Comparison of ENCODE assay signal across 13 cellular contexts in genomic region chr9:94826644-94827410, GRCh38.
DNase-seq lines count a peak whose midpoint lies in the region; ATAC-seq, FAIRE-seq and TF ChIP-seq lines count a peak whose summit lies in the region.
"Had no signal": no experiment of that assay in that cellular context is flagged by ENCODE, and none has a peak within 500 bp of the region (broad histone marks: within the 10 kb centered on the region; RNA-seq: fewer than 3 reads in every experiment).

No MANE protein-coding gene starts in this region.

- no peaks in the 10 kb centered on the region; the same call in 1 of the 2 replicates for H3K23me2 ChIP-seq in H1 (ENCODE audit: low read depth, low read length)

- H2AFZ ChIP-seq in H1 (ENCODE audit: low read length), result no peak overlapping the region

- no peak overlapping the region for H3K4me2 ChIP-seq in H1 (ENCODE audit: insufficient read depth in 1 of 2, low read depth in 2 of 2, low read length in 2 of 2)
- H3K4me2 ChIP-seq: BLaER1 had no signal

- WGBS in H1 (ENCODE audit: extremely low coverage in 1 of 2, insufficient coverage in 1 of 2, insufficient read length in 1 of 2, insufficient replicate concordance in 2 of 2, low coverage in 1 of 2, low lambda C conversion rate in 2 of 2, missing lambda C conversion rate in 1 of 2), 2 experiments, result 87% methylated on average over 3 of the region's 3 CpGs; no CpG with 5 or more reads in 1 of the 2 experiments
- 60% methylated on average over 3 of the region's 3 CpGs for WGBS in prostate gland

- CTCF ChIA-PET in HEK293 (lab: Yijun Ruan, JAX), result interaction anchor here (0.8 kb wide), 1 partner anchor 301 kb away, joined by 4 read pairs; no protein-coding TSS in a partner anchor
- CTCF ChIA-PET in H1 (lab: Charles Lee; ENCODE audit: partially characterized antibody), result interaction anchor here (1.0 to 1.6 kb wide), 2 partner anchors 85 to 259 kb away, joined by 3 to 4 read pairs; no protein-coding TSS in a partner anchor

- H3K9ac ChIP-seq in H1 (replicated peaks in 1 of 4; ENCODE audit: extremely low read depth in 1 of 4, low read depth in 3 of 4, low read length in 3 of 4), result no peak overlapping the region
- H3K9ac ChIP-seq: BLaER1 had no signal

- H3K4me3 ChIP-seq in AG10803 (ENCODE audit: low read length), result no peak overlapping the region
- no peak overlapping the region for H3K4me3 ChIP-seq in HEK293 (ENCODE audit: low read depth, low read length)
- no peak overlapping the region for H3K4me3 ChIP-seq in H1 (ENCODE audit: extremely low read depth in 1 of 4, insufficient read depth in 2 of 4, low read depth in 3 of 4, low read length in 4 of 4)
- H3K4me3 ChIP-seq in prostate gland, result no peak overlapping the region
- H3K4me3 ChIP-seq: BLaER1 had no signal

- H4K91ac ChIP-seq in H1 (replicated peaks; ENCODE audit: insufficient read length, low read length), result no peak overlapping the region

- H3K18ac ChIP-seq in H1 (ENCODE audit: extremely low read depth, low read length), result peak overlapping the region; percentile 68; the same call in 1 of the 2 replicates

- H4K5ac ChIP-seq in H1 (ENCODE audit: insufficient read length, low read depth, low read length), result no peak overlapping the region

- intact Hi-C loops in prostate gland (cut with DNase I), result loop anchor here (5.0 kb wide), 3 partner anchors 40 to 170 kb away; no protein-coding TSS in a partner anchor
- intact Hi-C loops in head of caudate nucleus (cut with DNase I), result no loop called here

- no peaks in the 10 kb centered on the region for H3K79me1 ChIP-seq in H1 (ENCODE audit: low read depth, low read length)

- no peak overlapping the region for H3K27ac ChIP-seq in HEK293 (ENCODE audit: extremely low read depth, low read depth, low read length)
- H3K27ac ChIP-seq in H1 (ENCODE audit: low read depth, low read length), result no peak overlapping the region
- peak overlapping the region; percentile 66 to 72 for H3K27ac ChIP-seq in prostate gland
- H3K27ac ChIP-seq: BLaER1 had no signal

- no peak overlapping the region for H2BK15ac ChIP-seq in H1 (ENCODE audit: low read length)

- ATAC-seq in HG02571 (IDR thresholded peaks at IDR 0.05; ENCODE audit: unreplicated experiment) (no peak), HG02938 (IDR thresholded peaks at IDR 0.05; ENCODE audit: unreplicated experiment) (no peak)

- no peak overlapping the region for H2BK20ac ChIP-seq in H1 (ENCODE audit: low read length)

- H4K8ac ChIP-seq in H1 (ENCODE audit: extremely low read depth, insufficient read depth, low read length), result no peak overlapping the region

- no peak overlapping the region for H3K56ac ChIP-seq in H1 (replicated peaks; ENCODE audit: insufficient read length, low read depth, low read length)

- no peak for TF ChIP-seq RAD21 in H1 (IDR thresholded peaks at IDR 0.05 in 1 of 2, conservative IDR thresholded peaks at IDR 0.05 in 1 of 2; ENCODE audit: low read depth in 2 of 2, low read length in 2 of 2)

- H3K9me3 ChIP-seq in HEK293 (ENCODE audit: control insufficient read depth, insufficient read depth, low read depth, low read length) (no peaks in the 10 kb centered on the region), H1 (ENCODE audit: insufficient read depth in 2 of 2, low read depth in 1 of 2, low read length in 1 of 2) (no peaks in the 10 kb centered on the region), prostate gland (no peaks in the 10 kb centered on the region)

- H4K20me1 ChIP-seq in H1 (replicated peaks in 1 of 2; ENCODE audit: control insufficient read depth in 1 of 2, insufficient read depth in 2 of 2, low read length in 2 of 2), result peaks cover 0 to 2% of the 10 kb centered on the region in 2 experiments
- H4K20me1 ChIP-seq: BLaER1 had no signal

- H2BK5ac ChIP-seq in H1 (ENCODE audit: low read depth, low read length), result no peak overlapping the region

- peak; percentile 67 for DNase-seq in AG10803 (ENCODE audit: low read depth)
- peak in 1 of 2 experiments; percentile 7 for DNase-seq in H1 (ENCODE audit: low read depth in 1 of 2, low spot score in 2 of 2)
- no peak for DNase-seq in prostate gland (ENCODE audit: low spot score)
- DNase-seq in head of caudate nucleus, result no peak
- DNase-seq in CD1c-positive myeloid dendritic cell (ENCODE audit: extremely low spot score), result no peak
- DNase-seq: activated CD4-positive, alpha-beta T cell treated with anti-CD3 and anti-CD28 coated beads, Interleukin-2, amount 50 U/mL, for 4 hours; H7; NCI-H446; stimulated activated CD4-positive, alpha-beta T cell treated with anti-CD3 and anti-CD28 coated beads, Interleukin-2, amount 100 ng/mL, for 24 hours had no signal

- TF ChIP-seq POLR2A in H1 (IDR thresholded peaks at IDR 0.05; ENCODE audit: control extremely low read depth in 1 of 2, low read depth in 2 of 2, low read length in 2 of 2) (no peak), prostate gland (IDR thresholded peaks at IDR 0.05) (no peak)

- no peak overlapping the region for H2AK5ac ChIP-seq in H1 (ENCODE audit: low read depth, low read length)

- TF ChIP-seq EP300 in H1 (IDR thresholded peaks at IDR 0.05; ENCODE audit: borderline replicate concordance in 1 of 2, low read depth in 2 of 2, low read length in 2 of 2), result no peak

- peaks cover 0 to 3% of the 10 kb centered on the region in 2 experiments; a peak in 1 of 3 replicates for H3K36me3 ChIP-seq in HEK293 (ENCODE audit: control insufficient read depth in 2 of 2, insufficient read depth in 1 of 2, low read length in 2 of 2)
- H3K36me3 ChIP-seq in H1 (ENCODE audit: control insufficient read depth in 2 of 4, insufficient read depth in 4 of 4, low read length in 3 of 4), result no peaks in the 10 kb centered on the region; a peak in 2 of 8 replicates
- no peaks in the 10 kb centered on the region for H3K36me3 ChIP-seq in prostate gland

- H3K27me3 ChIP-seq in H1 (replicated peaks in 1 of 4; ENCODE audit: control insufficient read depth in 3 of 4, extremely low read depth in 1 of 4, insufficient read depth in 3 of 4, low read length in 3 of 4), result peaks cover 0 to 16% (median 2%) of the 10 kb centered on the region in 4 experiments; a peak in 4 of 7 replicates
- H3K27me3 ChIP-seq in prostate gland (replicated peaks; ENCODE audit: insufficient read depth), result no peaks in the 10 kb centered on the region
- H3K27me3 ChIP-seq: BLaER1 had no signal

- H2BK120ac ChIP-seq in H1 (replicated peaks; ENCODE audit: low read depth, low read length), result no peak overlapping the region

- peak overlapping the region; percentile 63; the same call in 1 of the 2 replicates for H2BK12ac ChIP-seq in H1 (ENCODE audit: low read depth, low read length)

- H3K23ac ChIP-seq in H1 (ENCODE audit: insufficient read length), result no peak overlapping the region

- no peaks in the 10 kb centered on the region for H3K79me2 ChIP-seq in H1 (ENCODE audit: control insufficient read depth in 1 of 2, insufficient read depth in 2 of 2, low read length in 2 of 2)

- no peak for TF ChIP-seq CTCF in AG10803 (conservative IDR thresholded peaks at IDR 0.05; ENCODE audit: low read length)
- TF ChIP-seq CTCF in HEK293 (tag by site-specific recombination; IDR thresholded peaks at IDR 0.05), result 0 out of 2 replicates have a peak, but pooled peaks have one; percentile 18
- no peak for TF ChIP-seq CTCF in H1 (IDR thresholded peaks at IDR 0.05; ENCODE audit: control extremely low read depth in 1 of 3, insufficient read depth in 1 of 3, low read depth in 1 of 3, low read length in 3 of 3)
- TF ChIP-seq CTCF in prostate gland (IDR thresholded peaks at IDR 0.05), result no peak

- FAIRE-seq in H1 (lab: Jason Lieb, UNC), result no peak

- H3K4ac ChIP-seq in H1 (replicated peaks; ENCODE audit: insufficient read length, low read depth, low read length), result no peak overlapping the region

- POLR2A ChIA-PET in HEK293 (lab: Yijun Ruan, JAX) (no interaction called here), H1 (lab: Charles Lee; ENCODE audit: partially characterized antibody) (interaction anchor here (0.6 kb wide), 1 partner anchor 61 kb away, joined by 3 read pairs; no protein-coding TSS in a partner anchor)

- no peak overlapping the region for H3K14ac ChIP-seq in H1 (ENCODE audit: insufficient read length)

- peaks cover 5% of the 10 kb centered on the region; the same call in 1 of the 2 replicates for H3K4me1 ChIP-seq in HEK293 (ENCODE audit: control insufficient read depth, insufficient read depth, low read length)
- peaks cover 9 to 13% (median 11%) of the 10 kb centered on the region in 4 experiments for H3K4me1 ChIP-seq in H1 (replicated peaks in 1 of 4; ENCODE audit: control insufficient read depth in 3 of 4, insufficient read depth in 4 of 4, low read length in 3 of 4)
- H3K4me1 ChIP-seq in prostate gland (replicated peaks), result peaks cover 8% of the 10 kb centered on the region
- H3K4me1 ChIP-seq: BLaER1 had no signal

TF ChIP-seq in HEK293, 187 proteins besides CTCF, POLR2A, EP300 and RAD21:
- TF ChIP-seq SCRT2 (tag by site-specific recombination; IDR thresholded peaks at IDR 0.05) (peak; percentile 48; the same call in 1 of the 2 replicates), ZNF560 (tag by site-specific recombination; IDR thresholded peaks at IDR 0.05; ENCODE audit: borderline replicate concordance) (no peak)

TF ChIP-seq in H1, 55 proteins besides CTCF, POLR2A, EP300 and RAD21 (continues in another document):
- TF ChIP-seq CHD1 (IDR thresholded peaks at IDR 0.05; ENCODE audit: low read depth, low read length), result no peak
- TF ChIP-seq ATF2 (IDR thresholded peaks at IDR 0.05; ENCODE audit: low read length), result no peak
- TF ChIP-seq TBP (IDR thresholded peaks at IDR 0.05; ENCODE audit: low read depth, low read length), result no peak
- TF ChIP-seq JUND (IDR thresholded peaks at IDR 0.05; ENCODE audit: low read length), result no peak
- TF ChIP-seq NANOG (IDR thresholded peaks at IDR 0.05; ENCODE audit: insufficient read depth, low read depth, low read length, poor library complexity, severe bottlenecking), result no peak
- TF ChIP-seq CTBP2 (IDR thresholded peaks at IDR 0.05; ENCODE audit: borderline replicate concordance, insufficient read depth, insufficient read length, low read length), result no peak
- TF ChIP-seq POLR2AphosphoS5 (IDR thresholded peaks at IDR 0.05; ENCODE audit: low read depth, low read length), result no peak
- no peak for TF ChIP-seq SRF (IDR thresholded peaks at IDR 0.05; ENCODE audit: low read depth, low read length)
- TF ChIP-seq FOSL1 (IDR thresholded peaks at IDR 0.05; ENCODE audit: insufficient read depth, low read depth, low read length), result no peak
- TF ChIP-seq YY1 (IDR thresholded peaks at IDR 0.05; ENCODE audit: low read depth, low read length), result no peak
- TF ChIP-seq KDM1A (IDR thresholded peaks at IDR 0.05; ENCODE audit: borderline replicate concordance, low read length), result no peak

Comparison
In these comparisons a context has a peak if more than half of its experiments do, and no peak if none do; other contexts are left out.
1. H3K27ac ChIP-seq: peak in prostate gland (2 of 2); none in HEK293 (single experiment) and H1 (single experiment).